20 cellular contexts compared by ENCODE assay signal in the genomic region with DNA sequence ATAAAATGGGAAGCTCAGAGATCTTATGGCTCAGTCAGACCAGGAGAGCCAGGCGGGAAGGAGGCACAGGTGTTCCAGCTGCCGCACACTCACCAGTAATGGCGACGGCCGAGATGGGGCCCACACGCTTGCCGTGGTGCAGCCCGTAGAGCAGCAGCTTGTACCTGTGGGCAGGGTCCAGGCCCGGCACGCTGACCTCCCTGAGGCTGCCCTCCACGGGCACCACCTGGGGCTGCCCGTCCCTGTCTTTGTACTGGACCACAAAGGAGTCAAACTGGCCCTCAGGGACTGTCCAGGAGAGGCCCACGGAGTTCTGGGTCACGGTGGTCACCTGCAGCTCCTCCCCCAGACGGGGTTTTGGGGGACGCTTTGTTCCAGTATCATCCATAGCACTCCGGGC. TPM values are rescaled to one million over a fixed set of nuclear protein-coding genes. Genes with fewer than 3 reads are reported as not detected.
DNase-seq lines count a peak whose midpoint lies in the region; ATAC-seq, FAIRE-seq and TF ChIP-seq lines count a peak whose summit lies in the region.
"Had no signal": no experiment of that assay in that cellular context is flagged by ENCODE, and none has a peak within 500 bp of the region (broad histone marks: within the 10 kb centered on the region; RNA-seq: fewer than 3 reads in every experiment).

No MANE protein-coding gene starts in this region.

- no peaks in the 10 kb centered on the region for H3K9me1 ChIP-seq in K562 (ENCODE audit: control insufficient read depth, insufficient read depth, low read length)

- no peaks in the 10 kb centered on the region for H4K20me1 ChIP-seq in K562 (replicated peaks; ENCODE audit: control insufficient read depth, insufficient read depth, low read length)

- no peak for TF ChIP-seq RAD21 in K562 (CRISPR knock-in tag; conservative IDR thresholded peaks at IDR 0.05 in 1 of 2, IDR thresholded peaks at IDR 0.05 in 1 of 2)

- FAIRE-seq in K562 (lab: Jason Lieb, UNC): no peak
- FAIRE-seq in pancreas (lab: Jason Lieb, UNC): no peak
- FAIRE-seq: A549, D721Med, G401.6, GM12891, H54 had no signal

- CTCF ChIA-PET in K562 (lab: Yijun Ruan, JAX; ENCODE audit: low intra/inter-chr PET ratio): no interaction called here

- H3K27ac Mint-ChIP-seq in nephron progenitor cell: peak overlapping the region; percentile 80
- H3K27ac Mint-ChIP-seq: CD4-positive, alpha-beta T cell; GM23338; HFFc6 had no signal

- in situ Hi-C loops in K562 (cut with MboI): no loop called here

- ATAC-seq in K562 (peak; percentile 7; the same call in 1 of the 3 replicates), pancreas (no peak), GM21360 (IDR thresholded peaks at IDR 0.05; ENCODE audit: unreplicated experiment) (no peak)
- ATAC-seq: A549, GM23338, HCT116 had no signal

- H3K27me3 Mint-ChIP-seq in nephron progenitor cell (ENCODE audit: low read depth, poor library complexity): peaks cover 9% of the 10 kb centered on the region
- H3K27me3 Mint-ChIP-seq: CD4-positive, alpha-beta T cell had no signal

- intact Hi-C loops in left ventricle myocardium inferior (cut with micrococcal nuclease): no loop called here
- intact Hi-C loops in cardiac septum (cut with DNase I): no loop called here
- intact Hi-C loops in K562 (cut with micrococcal nuclease): no loop called here
- intact Hi-C loops in pancreas (cut with DNase I): no loop called here

- peaks cover 7% of the 10 kb centered on the region for H3K4me1 ChIP-seq in left ventricle myocardium inferior
- H3K4me1 ChIP-seq in K562 (replicated peaks in 1 of 2; ENCODE audit: control insufficient read depth in 2 of 2, insufficient read depth in 2 of 2, low read length in 2 of 2): peaks cover 0 to 17% of the 10 kb centered on the region in 2 experiments; a peak in 2 of 5 replicates
- no peaks in the 10 kb centered on the region for H3K4me1 ChIP-seq in pancreas
- H3K4me1 ChIP-seq: A549, Caco-2 had no signal

- no peaks in the 10 kb centered on the region for H3K36me3 Mint-ChIP-seq in nephron progenitor cell (ENCODE audit: low read depth)

- POLR2A ChIA-PET in K562 (lab: Yijun Ruan, JAX): no interaction called here

- H2AFZ ChIP-seq in K562 (ENCODE audit: low read depth, low read length): no peak overlapping the region
- H2AFZ ChIP-seq: GM23338 had no signal

- TF ChIP-seq EP300 in K562 (IDR thresholded peaks at IDR 0.05; ENCODE audit: low read length): no peak

- H3K9me3 Mint-ChIP-seq in nephron progenitor cell: no peaks in the 10 kb centered on the region
- H3K9me3 Mint-ChIP-seq: CD4-positive, alpha-beta T cell; GM23338; HFFc6 had no signal

- H3K9me3 ChIP-seq in left ventricle myocardium inferior (replicated peaks) (no peaks in the 10 kb centered on the region), K562 (replicated peaks; ENCODE audit: control insufficient read depth, insufficient read depth, low read depth, low read length) (no peaks in the 10 kb centered on the region), pancreas (no peaks in the 10 kb centered on the region)
- H3K9me3 ChIP-seq: A549, Caco-2 had no signal

- no peak for DNase-seq in left ventricle myocardium inferior
- DNase-seq in cardiac septum (ENCODE audit: low spot score): no peak
- no peak for DNase-seq in K562 (ENCODE audit: extremely low read depth in 1 of 4, low spot score in 3 of 4)
- no peak for DNase-seq in nephron progenitor cell
- DNase-seq in pancreas: no peak
- DNase-seq in central memory CD4-positive, alpha-beta T cell: no peak
- DNase-seq: AML-193; Caco-2; CD4-positive, alpha-beta T cell; HFFc6 had no signal

- H3K79me2 ChIP-seq in K562 (ENCODE audit: control insufficient read depth, insufficient read depth, low read length): no peaks in the 10 kb centered on the region

- H3K27me3 ChIP-seq in left ventricle myocardium inferior (ENCODE audit: low read depth): no peaks in the 10 kb centered on the region
- peaks cover 54 to 67% of the 10 kb centered on the region in 2 experiments for H3K27me3 ChIP-seq in K562 (ENCODE audit: control insufficient read depth in 2 of 2, insufficient read depth in 2 of 2, low read length in 2 of 2)
- no peaks in the 10 kb centered on the region for H3K27me3 ChIP-seq in pancreas

- WGBS in K562 (ENCODE audit: insufficient coverage, low coverage, missing lambda C conversion rate): 15% methylated on average over 17 of the region's 17 CpGs
- 64 to 79% methylated on average over 17 of the region's 17 CpGs for WGBS in pancreas, 2 donors

- H3K36me3 ChIP-seq in left ventricle myocardium inferior (peaks cover 93% of the 10 kb centered on the region), K562 (ENCODE audit: control insufficient read depth, insufficient read depth, low read length) (no peaks in the 10 kb centered on the region), pancreas (no peaks in the 10 kb centered on the region)

- H3K4me2 ChIP-seq in K562 (ENCODE audit: insufficient read depth, low read length): no peak overlapping the region
- H3K4me2 ChIP-seq: A549, GM23338 had no signal

- no peak overlapping the region for H3K4me3 Mint-ChIP-seq in nephron progenitor cell
- H3K4me3 Mint-ChIP-seq: CD4-positive, alpha-beta T cell; GM23338; HFFc6 had no signal

- H3K4me1 Mint-ChIP-seq in nephron progenitor cell: peaks cover 55% of the 10 kb centered on the region

- no TSS peak for BruUV-seq in K562 (replicated peaks; lab: Mats Ljungman, UMichigan)

- H3K9ac ChIP-seq in K562 (ENCODE audit: insufficient read depth in 1 of 2, low read depth in 2 of 2, low read length in 2 of 2): no peak overlapping the region

- peak overlapping the region; percentile 81 for H3K27ac ChIP-seq in left ventricle myocardium inferior (replicated peaks)
- H3K27ac ChIP-seq in K562 (ENCODE audit: extremely low read depth, low read depth, low read length): no peak overlapping the region
- no peak overlapping the region for H3K27ac ChIP-seq in pancreas
- H3K27ac ChIP-seq: 22Rv1, A549, C4-2B had no signal

- TF ChIP-seq CTCF in left ventricle myocardium inferior (IDR thresholded peaks at IDR 0.05; ENCODE audit: borderline replicate concordance) (no peak), K562 (IDR thresholded peaks at IDR 0.05 in 2 of 3, conservative IDR thresholded peaks at IDR 0.05 in 1 of 3; ENCODE audit: insufficient read depth in 2 of 3, low read depth in 1 of 3, low read length in 3 of 3) (no peak), nephron progenitor cell (IDR thresholded peaks at IDR 0.05) (no peak), pancreas (IDR thresholded peaks at IDR 0.05) (no peak)

- no peak overlapping the region for H3K4me3 ChIP-seq in left ventricle myocardium inferior
- no peak overlapping the region for H3K4me3 ChIP-seq in K562
- H3K4me3 ChIP-seq in pancreas: no peak overlapping the region
- H3K4me3 ChIP-seq: A549, GM23338 had no signal

- TF ChIP-seq POLR2A in K562 (conservative IDR thresholded peaks at IDR 0.05): no peak

RNA-seq across cellular contexts. Expression of gene CYP21A2, which starts 31.2 kb away (rescaled TPM):
- total RNA-seq in left ventricle myocardium inferior (0.41 TPM), cardiac septum (2.0 TPM), K562 (2014; rRNA removed) (0.45 and 0.77 TPM in 2 replicates), K562 (2014; rRNA removed; fragmentation: Illumina TruSeq; extraction: Trizol) (0.07 TPM in 1 of 2 replicates, not detected in the other), K562 (2015; rRNA removed; fragmentation: Illumina TruSeq; extraction: Trizol) (0.26 and 0.29 TPM in 2 replicates), K562 (2021) (1.3 and 1.4 TPM in 2 replicates), pancreas (1 to 10 TPM in 1 of 6 donors, under 1 TPM in 5; 0.23 to 1.5 (median 0.71) TPM)
- 2.1 and 3.8 TPM in 2 replicates for total RNA-seq in K562 (2011; cell fraction: chromatin; rRNA removed; ENCODE audit: low replicate concordance)
- 1.8 TPM in 2 replicates for total RNA-seq in K562 (2011; cell fraction: nucleolus; rRNA removed)
- total RNA-seq in K562 (2011; cell fraction: nucleoplasm; rRNA removed): 0.76 and 0.81 TPM in 2 replicates
- polyA plus RNA-seq in K562 (2011; rRNA removed) (0.10 and 0.26 TPM in 2 replicates), K562 (2014; fragmentation: Illumina TruSeq; extraction: Trizol) (0.18 and 0.19 TPM in 2 replicates), K562 (2014; fragmentation: Nextera tagmentation; extraction: Ambion mirVana) (under 1 TPM; 0.03 to 0.04 TPM), K562 (2014; rRNA removed) (0.27 and 0.50 TPM in 2 replicates), pancreas (1 to 10 TPM; 1.3 to 2.7 TPM)
- polyA plus RNA-seq in K562 (2011; cell fraction: cytosol; rRNA removed): 0.13 and 0.19 TPM in 2 replicates
- 1.6 and 1.7 TPM in 2 replicates for polyA plus RNA-seq in K562 (2011; cell fraction: nucleus; rRNA removed)
- 0.66 and 1.9 TPM in 2 replicates for polyA plus RNA-seq in K562 (2012)
- polyA minus RNA-seq in K562 (2011; rRNA and poly(A)+ RNA removed): 0.14 TPM in 1 of 2 replicates, not detected in the other
- not detected in 2 replicates for polyA minus RNA-seq in K562 (2011; cell fraction: cytosol; rRNA and poly(A)+ RNA removed)
- polyA minus RNA-seq in K562 (2011; cell fraction: nucleus; rRNA and poly(A)+ RNA removed): 0.54 and 1.6 TPM in 2 replicates
- total RNA-seq: Caco-2, GM23338 had no signal
- polyA plus RNA-seq: A549 had no signal

RNA-seq across cellular contexts. Expression of gene TNXB, which starts 39.7 kb away (rescaled TPM):
- total RNA-seq in left ventricle myocardium inferior (73.0 TPM), cardiac septum (59.9 TPM), K562 (2014; rRNA removed) (28.1 and 35.0 TPM in 2 replicates), K562 (2014; rRNA removed; fragmentation: Illumina TruSeq; extraction: Trizol) (4.2 and 6.1 TPM in 2 replicates), K562 (2015; rRNA removed; fragmentation: Illumina TruSeq; extraction: Trizol) (25.0 and 26.2 TPM in 2 replicates), K562 (2021) (24.2 and 25.8 TPM in 2 replicates), pancreas (10 to 100 TPM in 2 of 6 donors, 1 to 10 TPM in 4; 5.2 to 15.2 (median 7.1) TPM)
- total RNA-seq in K562 (2011; cell fraction: chromatin; rRNA removed; ENCODE audit: low replicate concordance): 19.6 and 47.4 TPM in 2 replicates
- total RNA-seq in K562 (2011; cell fraction: nucleolus; rRNA removed): 28.9 and 33.2 TPM in 2 replicates
- total RNA-seq in K562 (2011; cell fraction: nucleoplasm; rRNA removed): 21.4 and 27.9 TPM in 2 replicates
- polyA plus RNA-seq in K562 (2011; rRNA removed) (11.3 and 13.3 TPM in 2 replicates), K562 (2014; fragmentation: Illumina TruSeq; extraction: Trizol) (12.4 and 24.8 TPM in 2 replicates), K562 (2014; fragmentation: Nextera tagmentation; extraction: Ambion mirVana) (under 1 TPM; 0.14 to 0.43 TPM), K562 (2014; rRNA removed) (24.5 and 27.0 TPM in 2 replicates), pancreas (10 to 100 TPM; 13.1 to 18.6 TPM)
- 20.6 and 53.8 TPM in 2 replicates for polyA plus RNA-seq in K562 (2011; cell fraction: cytosol; rRNA removed)
- 25.4 and 47.3 TPM in 2 replicates for polyA plus RNA-seq in K562 (2011; cell fraction: nucleus; rRNA removed)
- polyA plus RNA-seq in K562 (2012): 25.6 and 28.6 TPM in 2 replicates
- 3.1 and 6.0 TPM in 2 replicates for polyA minus RNA-seq in K562 (2011; rRNA and poly(A)+ RNA removed)
- 15.5 and 15.6 TPM in 2 replicates for polyA minus RNA-seq in K562 (2011; cell fraction: cytosol; rRNA and poly(A)+ RNA removed)
- polyA minus RNA-seq in K562 (2011; cell fraction: nucleus; rRNA and poly(A)+ RNA removed): 16.2 and 17.0 TPM in 2 replicates

RNA-seq across cellular contexts. Expression of gene C4B, which starts 54.9 kb away (rescaled TPM):
- total RNA-seq in left ventricle myocardium inferior: 72.9 TPM
- 92.4 TPM for total RNA-seq in cardiac septum
- total RNA-seq in K562 (2011; cell fraction: chromatin; rRNA removed; ENCODE audit: low replicate concordance): 17.6 and 59.1 TPM in 2 replicates
- 28.7 and 30.2 TPM in 2 replicates for total RNA-seq in K562 (2011; cell fraction: nucleolus; rRNA removed)
- 20.5 and 23.3 TPM in 2 replicates for total RNA-seq in K562 (2011; cell fraction: nucleoplasm; rRNA removed)
- 4.9 and 6.0 TPM in 2 replicates for total RNA-seq in K562 (2014; rRNA removed)
- 2.4 and 3.3 TPM in 2 replicates for total RNA-seq in K562 (2014; rRNA removed; fragmentation: Illumina TruSeq; extraction: Trizol)
- total RNA-seq in K562 (2015; rRNA removed; fragmentation: Illumina TruSeq; extraction: Trizol): 7.0 and 7.4 TPM in 2 replicates
- 8.5 and 8.8 TPM in 2 replicates for total RNA-seq in K562 (2021)
- 7.4 and 14.4 TPM in 2 replicates for polyA plus RNA-seq in K562 (2011; rRNA removed)
- polyA plus RNA-seq in K562 (2011; cell fraction: cytosol; rRNA removed): 9.6 and 14.8 TPM in 2 replicates
- polyA plus RNA-seq in K562 (2011; cell fraction: nucleus; rRNA removed): 52.4 and 74.8 TPM in 2 replicates
- 9.3 and 10.8 TPM in 2 replicates for polyA plus RNA-seq in K562 (2012)
- polyA plus RNA-seq in K562 (2014; fragmentation: Illumina TruSeq; extraction: Trizol): 5.4 and 7.2 TPM in 2 replicates
- under 1 TPM; 0.32 to 0.52 TPM for polyA plus RNA-seq in K562 (2014; fragmentation: Nextera tagmentation; extraction: Ambion mirVana)
- 6.0 and 6.9 TPM in 2 replicates for polyA plus RNA-seq in K562 (2014; rRNA removed)
- polyA minus RNA-seq in K562 (2011; rRNA and poly(A)+ RNA removed): 6.6 and 10.2 TPM in 2 replicates
- polyA minus RNA-seq in K562 (2011; cell fraction: cytosol; rRNA and poly(A)+ RNA removed): 3.5 and 4.3 TPM in 2 replicates
- polyA minus RNA-seq in K562 (2011; cell fraction: nucleus; rRNA and poly(A)+ RNA removed): 14.1 and 29.7 TPM in 2 replicates
- 100 to 1,000 TPM in 4 of 6 donors, 10 to 100 TPM in 2; 15.3 to 665 (median 166) TPM for total RNA-seq in pancreas
- polyA plus RNA-seq in pancreas: 100 to 1,000 TPM in 1 of 2 donors, 10 to 100 TPM in 1; 46.1 to 137 TPM
- total RNA-seq: GM23338 had no signal

RNA-seq across cellular contexts. Expression of gene ATF6B, which starts 58.6 kb away (rescaled TPM):
- total RNA-seq in left ventricle myocardium inferior: 29.1 TPM
- total RNA-seq in cardiac septum: 40.8 TPM
- 189 and 474 TPM in 2 replicates for total RNA-seq in K562 (2011; cell fraction: chromatin; rRNA removed; ENCODE audit: low replicate concordance)
- 248 and 265 TPM in 2 replicates for total RNA-seq in K562 (2011; cell fraction: nucleolus; rRNA removed)
- total RNA-seq in K562 (2011; cell fraction: nucleoplasm; rRNA removed): 205 and 216 TPM in 2 replicates
- 22.7 and 25.4 TPM in 2 replicates for total RNA-seq in K562 (2014; rRNA removed)
- total RNA-seq in K562 (2014; rRNA removed; fragmentation: Illumina TruSeq; extraction: Trizol): 15.6 and 21.5 TPM in 2 replicates
- total RNA-seq in K562 (2015; rRNA removed; fragmentation: Illumina TruSeq; extraction: Trizol): 30.5 and 31.7 TPM in 2 replicates
- 83.6 and 89.7 TPM in 2 replicates for total RNA-seq in K562 (2021)
- polyA plus RNA-seq in K562 (2011; rRNA removed): 46.6 and 83.9 TPM in 2 replicates
- polyA plus RNA-seq in K562 (2011; cell fraction: cytosol; rRNA removed): 74.9 and 91.7 TPM in 2 replicates
- polyA plus RNA-seq in K562 (2011; cell fraction: nucleus; rRNA removed): 198 and 250 TPM in 2 replicates
- 138 and 229 TPM in 2 replicates for polyA plus RNA-seq in K562 (2012)
- polyA plus RNA-seq in K562 (2014; fragmentation: Illumina TruSeq; extraction: Trizol): 128 and 131 TPM in 2 replicates
- 10 to 100 TPM; 20.7 to 26.1 TPM for polyA plus RNA-seq in K562 (2014; fragmentation: Nextera tagmentation; extraction: Ambion mirVana)
- polyA plus RNA-seq in K562 (2014; rRNA removed): 88.0 and 103 TPM in 2 replicates
- polyA minus RNA-seq in K562 (2011; rRNA and poly(A)+ RNA removed): 22.1 and 23.6 TPM in 2 replicates
- polyA minus RNA-seq in K562 (2011; cell fraction: cytosol; rRNA and poly(A)+ RNA removed): 34.3 and 45.6 TPM in 2 replicates
- 42.9 and 68.4 TPM in 2 replicates for polyA minus RNA-seq in K562 (2011; cell fraction: nucleus; rRNA and poly(A)+ RNA removed)
- 10 to 100 TPM; 30.2 to 56.5 (median 36.3) TPM for total RNA-seq in pancreas
- polyA plus RNA-seq in pancreas: 10 to 100 TPM; 54.0 to 68.0 TPM
